Comparison of ENCODE assay signal across 10 cellular contexts in genomic region chr2:8475349-8476045, GRCh38.
DNase-seq lines count a peak whose midpoint lies in the region; ATAC-seq and TF ChIP-seq lines count a peak whose summit lies in the region.
"Had no signal": no experiment of that assay in that cellular context is flagged by ENCODE, and none has a peak within 500 bp of the region (broad histone marks: within the 10 kb centered on the region; RNA-seq: fewer than 3 reads in every experiment).

No MANE protein-coding gene starts in this region.

- CTCF ChIA-PET in activated CD8-positive, alpha-beta memory T cell treated with anti-CD3 and anti-CD28 coated beads, Interleukin-2, amount 10 ng/mL, durations not matched to agents 7 days and 5 days (lab: Charles Lee), result interaction anchor here (0.7 to 4.6 kb wide), 9 partner anchors 13 to 207 kb away, joined by 3 to 32 read pairs (median 4); partner anchors contain the start of gene ID2

- peaks cover 0 to 70% (median 4%) of the 10 kb centered on the region in 7 donors for H3K27me3 ChIP-seq in spleen (replicated peaks in 1 of 7)
- H3K27me3 ChIP-seq: cardiac muscle cell had no signal

- 40 to 50% (median 43%) methylated on average over 13 of the region's 13 CpGs for WGBS in spleen, 5 donors

- H3K27me3 Mint-ChIP-seq in activated CD8-positive, alpha-beta memory T cell treated with anti-CD3 and anti-CD28 coated beads, Interleukin-2, amount 10 ng/mL, durations not matched to agents 7 days and 5 days, result no peaks in the 10 kb centered on the region

- H3K4me1 ChIP-seq in spleen, result peaks cover 16 to 98% (median 84%) of the 10 kb centered on the region in 6 donors

- H3K36me3 ChIP-seq in spleen, result no peaks in the 10 kb centered on the region
- H3K36me3 ChIP-seq: cardiac muscle cell had no signal

- H3K9me3 Mint-ChIP-seq in activated CD8-positive, alpha-beta memory T cell treated with anti-CD3 and anti-CD28 coated beads, Interleukin-2, amount 10 ng/mL, durations not matched to agents 7 days and 5 days (ENCODE audit: low read depth), result no peaks in the 10 kb centered on the region

- peak overlapping the region; percentile 4 for H3K4me3 Mint-ChIP-seq in activated CD8-positive, alpha-beta memory T cell treated with anti-CD3 and anti-CD28 coated beads, Interleukin-2, amount 10 ng/mL, durations not matched to agents 7 days and 5 days

- H3K27ac ChIP-seq in spleen (peak overlapping the region in 7 of 8 donors; percentile 51 to 83 (median 67)), caudate nucleus (ENCODE audit: low read depth, low read length) (no peak overlapping the region)
- H3K27ac ChIP-seq: 22Rv1, cardiac muscle cell had no signal

- no peak for TF ChIP-seq CTCF in spleen (IDR thresholded peaks at IDR 0.05 in 8 of 11, conservative IDR thresholded peaks at IDR 0.05 in 3 of 11)

- no peaks in the 10 kb centered on the region for H3K9me3 ChIP-seq in spleen

- H3K36me3 Mint-ChIP-seq in activated CD8-positive, alpha-beta memory T cell treated with anti-CD3 and anti-CD28 coated beads, Interleukin-2, amount 10 ng/mL, durations not matched to agents 7 days and 5 days, result peaks cover 22% of the 10 kb centered on the region

- no peak for TF ChIP-seq POLR2A in spleen (IDR thresholded peaks at IDR 0.05)

- peak overlapping the region; percentile 87 for H3K27ac Mint-ChIP-seq in activated CD8-positive, alpha-beta memory T cell treated with anti-CD3 and anti-CD28 coated beads, Interleukin-2, amount 10 ng/mL, durations not matched to agents 7 days and 5 days

- peak; percentile 27 for ATAC-seq in HG03460 (IDR thresholded peaks at IDR 0.05; ENCODE audit: unreplicated experiment)
- peak; percentile 7 for ATAC-seq in activated CD8-positive, alpha-beta memory T cell treated with anti-CD3 and anti-CD28 coated beads, Interleukin-2, amount 10 ng/mL, durations not matched to agents 7 days and 5 days

- peaks cover 94% of the 10 kb centered on the region for H3K4me1 Mint-ChIP-seq in activated CD8-positive, alpha-beta memory T cell treated with anti-CD3 and anti-CD28 coated beads, Interleukin-2, amount 10 ng/mL, durations not matched to agents 7 days and 5 days

- intact Hi-C loops in spleen (cut with DNase I; ENCODE audit: low total_unique reads), result no loop called here

- H3K4me3 ChIP-seq in spleen, result peak overlapping the region in 1 of 8 donors; percentile 26
- H3K4me3 ChIP-seq: cardiac muscle cell had no signal

- DNase-seq in DMS153 (lab: John Stamatoyannopoulos, UW) (peak; percentile 82), DMS153 treated with DMSO at 0.1 percent for 48 hours (lab: John Stamatoyannopoulos, UW; ENCODE audit: unreplicated experiment) (no peak), spleen (no peak), COR-L47 (lab: John Stamatoyannopoulos, UW) (no peak), caudate nucleus (lab: John Stamatoyannopoulos, UW) (no peak), NCI-H2081 treated with DMSO at 0.1 percent for 48 hours (lab: John Stamatoyannopoulos, UW) (no peak)
- DNase-seq in activated CD8-positive, alpha-beta memory T cell treated with anti-CD3 and anti-CD28 coated beads, Interleukin-2, amount 10 ng/mL, durations not matched to agents 7 days and 5 days, result no peak
